ENCODE assay signal across 27 cellular contexts in the genomic region with DNA sequence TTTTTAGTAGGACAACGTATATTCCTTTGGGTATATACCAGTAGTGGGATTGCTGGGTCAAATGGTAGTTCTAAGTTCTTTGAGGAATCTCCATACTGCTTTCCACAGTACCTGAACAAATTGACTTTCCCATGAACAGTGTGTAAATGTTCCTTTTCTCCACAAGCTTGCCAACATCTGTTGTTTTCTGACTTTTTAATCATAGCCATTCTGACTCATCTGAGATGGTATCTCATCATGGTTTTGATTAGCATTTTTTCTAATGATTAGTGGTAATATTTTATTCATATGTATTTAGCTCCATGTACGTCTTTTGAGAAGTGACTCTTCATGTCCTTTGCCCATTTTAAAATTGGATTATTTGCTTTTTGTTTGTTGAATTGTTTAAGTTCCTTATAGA.
"Had no signal": no experiment of that assay in that cellular context is flagged by ENCODE, and none has a peak within 500 bp of the region (broad histone marks: within the 10 kb centered on the region; RNA-seq: fewer than 3 reads in every experiment).

No MANE protein-coding gene starts in this region.

- ATAC-seq: activated naive CD8-positive, alpha-beta T cell treated with anti-CD3 and anti-CD28 coated beads, Interleukin-2, amount 50 U/mL, for 24 hours; left cardiac atrium; left ventricle myocardium superior; sciatic nerve; stimulated activated memory B cell treated with anti-CD40 and anti-IgM and Interleukin-4, amounts not matched to agents 10 μg/mL and 1 μg/mL and 100 μg/mL, for 72 hours; stimulated activated naive CD8-positive, alpha-beta T cell treated with anti-CD3 and anti-CD28 coated beads, Interleukin-15, amount 100 ng/mL, for 72 hours had no signal

- H3K4me1 ChIP-seq: colonic mucosa, upper lobe of left lung, vagina had no signal

- H3K27ac ChIP-seq: cardiac muscle cell, colonic mucosa, dorsolateral prefrontal cortex, upper lobe of left lung, vagina had no signal

- H3K4me3 ChIP-seq: cardiac muscle cell, colonic mucosa, dorsolateral prefrontal cortex, upper lobe of left lung, vagina had no signal

- DNase-seq: activated CD4-positive, alpha-beta memory T cell treated with anti-CD3 and anti-CD28 coated beads, Interleukin-2, amount 10 ng/mL, durations not matched to agents 7 days and 5 days; activated CD4-positive, alpha-beta T cell treated with anti-CD3 and anti-CD28 coated beads, Interleukin-2, amount 10 ng/mL, durations not matched to agents 24 days and 14 days; activated CD4-positive, CD25-positive, alpha-beta regulatory T cell treated with anti-CD3 and anti-CD28 coated beads, Interleukin-2, amount 50 U/mL, for 72 hours; activated naive CD8-positive, alpha-beta T cell treated with anti-CD3 and anti-CD28 coated beads, Interleukin-2, amount 50 U/mL, for 24 hours; activated T-cell treated with anti-CD3 and anti-CD28 coated beads, Interleukin-2, amount 50 U/mL, for 48 hours; cerebellar nuclear complex; colonic mucosa; dorsolateral prefrontal cortex; effector memory CD4-positive, alpha-beta T cell; erythroblast; foreskin melanocyte; glutamatergic neuron; islet precursor cell; left cardiac atrium; left ventricle myocardium superior; small intestine; stimulated activated CD4-positive, alpha-beta T cell treated with anti-CD3 and anti-CD28 coated beads, Interleukin-1b, Interleukin-23, amount 100 ng/mL, for 48 hours; stimulated activated CD4-positive, alpha-beta T cell treated with anti-CD3 and anti-CD28 coated beads, Interleukin-4, amount 100 ng/mL, for 4 hours; stimulated activated CD8-positive, alpha-beta memory T cell treated with anti-CD3 and anti-CD28 coated beads, Interleukin-4, amount 100 ng/mL, for 48 hours; stimulated activated naive CD8-positive, alpha-beta T cell treated with anti-CD3 and anti-CD28 coated beads, Interleukin-15, amount 100 ng/mL, for 72 hours; substantia nigra; T-helper 2 cell; upper lobe of left lung had no signal

- H3K9me3 ChIP-seq: colonic mucosa, upper lobe of left lung, vagina had no signal

- H3K27me3 ChIP-seq: cardiac muscle cell, colonic mucosa, dorsolateral prefrontal cortex, upper lobe of left lung, vagina had no signal

- H3K36me3 ChIP-seq: cardiac muscle cell, colonic mucosa, upper lobe of left lung, vagina had no signal
